Comparison of ENCODE assay signal across 1 cellular context in the genomic region with DNA sequence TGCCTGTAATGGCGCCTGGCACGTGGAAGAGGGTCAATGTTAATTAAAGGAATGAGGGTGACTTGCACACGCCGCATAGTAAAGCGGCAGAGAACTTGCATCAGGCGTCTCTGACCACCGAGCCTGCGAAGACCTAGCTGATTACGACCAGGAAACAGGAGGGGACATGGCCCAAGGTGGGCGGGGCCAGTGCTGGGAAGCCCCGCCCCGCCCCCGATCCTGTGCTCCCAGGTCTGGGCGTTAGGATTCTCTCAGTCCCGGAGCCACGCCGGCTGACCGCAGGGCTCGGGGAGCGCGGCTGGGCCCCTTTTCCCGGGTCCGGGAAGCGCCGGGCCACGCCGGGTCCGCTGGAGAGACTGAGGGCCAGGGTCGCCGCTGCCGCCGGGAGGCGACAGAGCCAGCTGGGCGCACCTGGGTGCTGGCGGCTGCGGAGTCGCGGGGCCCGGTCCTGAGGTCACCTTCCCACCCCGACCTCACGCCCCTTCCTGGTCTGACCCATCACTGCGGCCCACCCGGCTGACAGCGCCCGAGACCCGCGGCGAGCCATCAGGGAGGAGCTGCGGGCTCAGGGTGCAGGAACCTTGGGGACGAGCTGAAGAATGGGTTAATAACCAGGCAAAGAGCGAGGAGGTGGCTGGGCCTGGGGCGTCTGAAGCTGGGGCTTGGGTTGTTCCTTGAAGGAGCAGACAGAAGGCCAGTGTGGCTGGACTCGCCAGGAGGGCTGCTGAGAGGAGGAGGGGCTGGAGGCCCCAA.
TF ChIP-seq lines count a peak whose summit lies in the region.

No MANE protein-coding gene starts in this region.

TF ChIP-seq in WTC11, 78 proteins besides CTCF, POLR2A, EP300 and RAD21 (continued from another document and continues in another):
- TF ChIP-seq, protein P1, sequence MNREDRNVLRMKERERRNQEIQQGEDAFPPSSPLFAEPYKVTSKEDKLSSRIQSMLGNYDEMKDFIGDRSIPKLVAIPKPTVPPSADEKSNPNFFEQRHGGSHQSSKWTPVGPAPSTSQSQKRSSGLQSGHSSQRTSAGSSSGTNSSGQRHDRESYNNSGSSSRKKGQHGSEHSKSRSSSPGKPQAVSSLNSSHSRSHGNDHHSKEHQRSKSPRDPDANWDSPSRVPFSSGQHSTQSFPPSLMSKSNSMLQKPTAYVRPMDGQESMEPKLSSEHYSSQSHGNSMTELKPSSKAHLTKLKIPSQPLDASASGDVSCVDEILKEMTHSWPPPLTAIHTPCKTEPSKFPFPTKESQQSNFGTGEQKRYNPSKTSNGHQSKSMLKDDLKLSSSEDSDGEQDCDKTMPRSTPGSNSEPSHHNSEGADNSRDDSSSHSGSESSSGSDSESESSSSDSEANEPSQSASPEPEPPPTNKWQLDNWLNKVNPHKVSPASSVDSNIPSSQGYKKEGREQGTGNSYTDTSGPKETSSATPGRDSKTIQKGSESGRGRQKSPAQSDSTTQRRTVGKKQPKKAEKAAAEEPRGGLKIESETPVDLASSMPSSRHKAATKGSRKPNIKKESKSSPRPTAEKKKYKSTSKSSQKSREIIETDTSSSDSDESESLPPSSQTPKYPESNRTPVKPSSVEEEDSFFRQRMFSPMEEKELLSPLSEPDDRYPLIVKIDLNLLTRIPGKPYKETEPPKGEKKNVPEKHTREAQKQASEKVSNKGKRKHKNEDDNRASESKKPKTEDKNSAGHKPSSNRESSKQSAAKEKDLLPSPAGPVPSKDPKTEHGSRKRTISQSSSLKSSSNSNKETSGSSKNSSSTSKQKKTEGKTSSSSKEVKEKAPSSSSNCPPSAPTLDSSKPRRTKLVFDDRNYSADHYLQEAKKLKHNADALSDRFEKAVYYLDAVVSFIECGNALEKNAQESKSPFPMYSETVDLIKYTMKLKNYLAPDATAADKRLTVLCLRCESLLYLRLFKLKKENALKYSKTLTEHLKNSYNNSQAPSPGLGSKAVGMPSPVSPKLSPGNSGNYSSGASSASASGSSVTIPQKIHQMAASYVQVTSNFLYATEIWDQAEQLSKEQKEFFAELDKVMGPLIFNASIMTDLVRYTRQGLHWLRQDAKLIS (CRISPR knock-in tag; IDR thresholded peaks at IDR 0.05; ENCODE audit: borderline replicate concordance), result no peak
- TF ChIP-seq ELF4 (CRISPR knock-in tag; IDR thresholded peaks at IDR 0.05; ENCODE audit: low read depth) (no peak), GABPB1 (CRISPR knock-in tag; IDR thresholded peaks at IDR 0.05) (no peak), ZNF138 (CRISPR knock-in tag; conservative IDR thresholded peaks at IDR 0.05) (peak; percentile 25; the same call in 1 of the 2 replicates), NR3C1 (CRISPR knock-in tag; conservative IDR thresholded peaks at IDR 0.05; ENCODE audit: low read depth) (no peak), KAT7 (CRISPR knock-in tag; IDR thresholded peaks at IDR 0.05; ENCODE audit: borderline replicate concordance) (no peak), NFYB (CRISPR knock-in tag; conservative IDR thresholded peaks at IDR 0.05; ENCODE audit: low read depth) (no peak), OVOL2 (CRISPR knock-in tag; IDR thresholded peaks at IDR 0.05; ENCODE audit: borderline replicate concordance) (no peak), JUN (CRISPR knock-in tag; IDR thresholded peaks at IDR 0.05) (0 out of 2 replicates have a peak, but pooled peaks have one; percentile 31), EMX1 (CRISPR knock-in tag; IDR thresholded peaks at IDR 0.05) (no peak), SMAD4 (CRISPR knock-in tag; IDR thresholded peaks at IDR 0.05) (0 out of 2 replicates have a peak, but pooled peaks have one; percentile 76), MYBL2 (CRISPR knock-in tag; IDR thresholded peaks at IDR 0.05) (0 out of 2 replicates have a peak, but pooled peaks have one; percentile 58), IRF2 (CRISPR knock-in tag; IDR thresholded peaks at IDR 0.05; ENCODE audit: borderline replicate concordance, low read depth) (no peak), TEAD4 (CRISPR knock-in tag; IDR thresholded peaks at IDR 0.05) (no peak; the same call in 1 of the 2 replicates), NR1H2 (CRISPR knock-in tag; IDR thresholded peaks at IDR 0.05) (no peak), JAZF1 (CRISPR knock-in tag; IDR thresholded peaks at IDR 0.05) (no peak), GRHL2 (CRISPR knock-in tag; IDR thresholded peaks at IDR 0.05; ENCODE audit: insufficient replicate concordance, severe bottlenecking) (no peak), TCF7 (CRISPR knock-in tag; IDR thresholded peaks at IDR 0.05; ENCODE audit: low read depth) (0 out of 2 replicates have a peak, but pooled peaks have one; percentile 41), SOX15 (CRISPR knock-in tag; IDR thresholded peaks at IDR 0.05) (no peak), ZNF423 (CRISPR knock-in tag; IDR thresholded peaks at IDR 0.05) (no peak), ZBTB21 (CRISPR knock-in tag; IDR thresholded peaks at IDR 0.05; ENCODE audit: borderline replicate concordance) (0 out of 2 replicates have a peak, but pooled peaks have one; percentile 13), ZNF396 (CRISPR knock-in tag; IDR thresholded peaks at IDR 0.05; ENCODE audit: borderline replicate concordance) (no peak), NFATC4 (CRISPR knock-in tag; IDR thresholded peaks at IDR 0.05) (no peak)
- TF ChIP-seq, protein P2, sequence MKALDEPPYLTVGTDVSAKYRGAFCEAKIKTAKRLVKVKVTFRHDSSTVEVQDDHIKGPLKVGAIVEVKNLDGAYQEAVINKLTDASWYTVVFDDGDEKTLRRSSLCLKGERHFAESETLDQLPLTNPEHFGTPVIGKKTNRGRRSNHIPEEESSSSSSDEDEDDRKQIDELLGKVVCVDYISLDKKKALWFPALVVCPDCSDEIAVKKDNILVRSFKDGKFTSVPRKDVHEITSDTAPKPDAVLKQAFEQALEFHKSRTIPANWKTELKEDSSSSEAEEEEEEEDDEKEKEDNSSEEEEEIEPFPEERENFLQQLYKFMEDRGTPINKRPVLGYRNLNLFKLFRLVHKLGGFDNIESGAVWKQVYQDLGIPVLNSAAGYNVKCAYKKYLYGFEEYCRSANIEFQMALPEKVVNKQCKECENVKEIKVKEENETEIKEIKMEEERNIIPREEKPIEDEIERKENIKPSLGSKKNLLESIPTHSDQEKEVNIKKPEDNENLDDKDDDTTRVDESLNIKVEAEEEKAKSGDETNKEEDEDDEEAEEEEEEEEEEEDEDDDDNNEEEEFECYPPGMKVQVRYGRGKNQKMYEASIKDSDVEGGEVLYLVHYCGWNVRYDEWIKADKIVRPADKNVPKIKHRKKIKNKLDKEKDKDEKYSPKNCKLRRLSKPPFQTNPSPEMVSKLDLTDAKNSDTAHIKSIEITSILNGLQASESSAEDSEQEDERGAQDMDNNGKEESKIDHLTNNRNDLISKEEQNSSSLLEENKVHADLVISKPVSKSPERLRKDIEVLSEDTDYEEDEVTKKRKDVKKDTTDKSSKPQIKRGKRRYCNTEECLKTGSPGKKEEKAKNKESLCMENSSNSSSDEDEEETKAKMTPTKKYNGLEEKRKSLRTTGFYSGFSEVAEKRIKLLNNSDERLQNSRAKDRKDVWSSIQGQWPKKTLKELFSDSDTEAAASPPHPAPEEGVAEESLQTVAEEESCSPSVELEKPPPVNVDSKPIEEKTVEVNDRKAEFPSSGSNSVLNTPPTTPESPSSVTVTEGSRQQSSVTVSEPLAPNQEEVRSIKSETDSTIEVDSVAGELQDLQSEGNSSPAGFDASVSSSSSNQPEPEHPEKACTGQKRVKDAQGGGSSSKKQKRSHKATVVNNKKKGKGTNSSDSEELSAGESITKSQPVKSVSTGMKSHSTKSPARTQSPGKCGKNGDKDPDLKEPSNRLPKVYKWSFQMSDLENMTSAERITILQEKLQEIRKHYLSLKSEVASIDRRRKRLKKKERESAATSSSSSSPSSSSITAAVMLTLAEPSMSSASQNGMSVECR (CRISPR knock-in tag; IDR thresholded peaks at IDR 0.05; ENCODE audit: borderline replicate concordance), result peak; percentile 84; the same call in 1 of the 2 replicates
- TF ChIP-seq, protein P3, sequence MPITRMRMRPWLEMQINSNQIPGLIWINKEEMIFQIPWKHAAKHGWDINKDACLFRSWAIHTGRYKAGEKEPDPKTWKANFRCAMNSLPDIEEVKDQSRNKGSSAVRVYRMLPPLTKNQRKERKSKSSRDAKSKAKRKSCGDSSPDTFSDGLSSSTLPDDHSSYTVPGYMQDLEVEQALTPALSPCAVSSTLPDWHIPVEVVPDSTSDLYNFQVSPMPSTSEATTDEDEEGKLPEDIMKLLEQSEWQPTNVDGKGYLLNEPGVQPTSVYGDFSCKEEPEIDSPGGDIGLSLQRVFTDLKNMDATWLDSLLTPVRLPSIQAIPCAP (CRISPR knock-in tag; IDR thresholded peaks at IDR 0.05), result no peak
- TF ChIP-seq, protein P4, sequence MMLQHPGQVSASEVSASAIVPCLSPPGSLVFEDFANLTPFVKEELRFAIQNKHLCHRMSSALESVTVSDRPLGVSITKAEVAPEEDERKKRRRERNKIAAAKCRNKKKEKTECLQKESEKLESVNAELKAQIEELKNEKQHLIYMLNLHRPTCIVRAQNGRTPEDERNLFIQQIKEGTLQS (CRISPR knock-in tag; conservative IDR thresholded peaks at IDR 0.05), result no peak
- TF ChIP-seq, protein P5, sequence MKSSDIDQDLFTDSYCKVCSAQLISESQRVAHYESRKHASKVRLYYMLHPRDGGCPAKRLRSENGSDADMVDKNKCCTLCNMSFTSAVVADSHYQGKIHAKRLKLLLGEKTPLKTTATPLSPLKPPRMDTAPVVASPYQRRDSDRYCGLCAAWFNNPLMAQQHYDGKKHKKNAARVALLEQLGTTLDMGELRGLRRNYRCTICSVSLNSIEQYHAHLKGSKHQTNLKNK (CRISPR knock-in tag; IDR thresholded peaks at IDR 0.05), result no peak
- TF ChIP-seq, protein P6, sequence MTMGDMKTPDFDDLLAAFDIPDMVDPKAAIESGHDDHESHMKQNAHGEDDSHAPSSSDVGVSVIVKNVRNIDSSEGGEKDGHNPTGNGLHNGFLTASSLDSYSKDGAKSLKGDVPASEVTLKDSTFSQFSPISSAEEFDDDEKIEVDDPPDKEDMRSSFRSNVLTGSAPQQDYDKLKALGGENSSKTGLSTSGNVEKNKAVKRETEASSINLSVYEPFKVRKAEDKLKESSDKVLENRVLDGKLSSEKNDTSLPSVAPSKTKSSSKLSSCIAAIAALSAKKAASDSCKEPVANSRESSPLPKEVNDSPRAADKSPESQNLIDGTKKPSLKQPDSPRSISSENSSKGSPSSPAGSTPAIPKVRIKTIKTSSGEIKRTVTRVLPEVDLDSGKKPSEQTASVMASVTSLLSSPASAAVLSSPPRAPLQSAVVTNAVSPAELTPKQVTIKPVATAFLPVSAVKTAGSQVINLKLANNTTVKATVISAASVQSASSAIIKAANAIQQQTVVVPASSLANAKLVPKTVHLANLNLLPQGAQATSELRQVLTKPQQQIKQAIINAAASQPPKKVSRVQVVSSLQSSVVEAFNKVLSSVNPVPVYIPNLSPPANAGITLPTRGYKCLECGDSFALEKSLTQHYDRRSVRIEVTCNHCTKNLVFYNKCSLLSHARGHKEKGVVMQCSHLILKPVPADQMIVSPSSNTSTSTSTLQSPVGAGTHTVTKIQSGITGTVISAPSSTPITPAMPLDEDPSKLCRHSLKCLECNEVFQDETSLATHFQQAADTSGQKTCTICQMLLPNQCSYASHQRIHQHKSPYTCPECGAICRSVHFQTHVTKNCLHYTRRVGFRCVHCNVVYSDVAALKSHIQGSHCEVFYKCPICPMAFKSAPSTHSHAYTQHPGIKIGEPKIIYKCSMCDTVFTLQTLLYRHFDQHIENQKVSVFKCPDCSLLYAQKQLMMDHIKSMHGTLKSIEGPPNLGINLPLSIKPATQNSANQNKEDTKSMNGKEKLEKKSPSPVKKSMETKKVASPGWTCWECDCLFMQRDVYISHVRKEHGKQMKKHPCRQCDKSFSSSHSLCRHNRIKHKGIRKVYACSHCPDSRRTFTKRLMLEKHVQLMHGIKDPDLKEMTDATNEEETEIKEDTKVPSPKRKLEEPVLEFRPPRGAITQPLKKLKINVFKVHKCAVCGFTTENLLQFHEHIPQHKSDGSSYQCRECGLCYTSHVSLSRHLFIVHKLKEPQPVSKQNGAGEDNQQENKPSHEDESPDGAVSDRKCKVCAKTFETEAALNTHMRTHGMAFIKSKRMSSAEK (CRISPR knock-in tag; IDR thresholded peaks at IDR 0.05; ENCODE audit: borderline replicate concordance), result no peak
- TF ChIP-seq, protein P7, sequence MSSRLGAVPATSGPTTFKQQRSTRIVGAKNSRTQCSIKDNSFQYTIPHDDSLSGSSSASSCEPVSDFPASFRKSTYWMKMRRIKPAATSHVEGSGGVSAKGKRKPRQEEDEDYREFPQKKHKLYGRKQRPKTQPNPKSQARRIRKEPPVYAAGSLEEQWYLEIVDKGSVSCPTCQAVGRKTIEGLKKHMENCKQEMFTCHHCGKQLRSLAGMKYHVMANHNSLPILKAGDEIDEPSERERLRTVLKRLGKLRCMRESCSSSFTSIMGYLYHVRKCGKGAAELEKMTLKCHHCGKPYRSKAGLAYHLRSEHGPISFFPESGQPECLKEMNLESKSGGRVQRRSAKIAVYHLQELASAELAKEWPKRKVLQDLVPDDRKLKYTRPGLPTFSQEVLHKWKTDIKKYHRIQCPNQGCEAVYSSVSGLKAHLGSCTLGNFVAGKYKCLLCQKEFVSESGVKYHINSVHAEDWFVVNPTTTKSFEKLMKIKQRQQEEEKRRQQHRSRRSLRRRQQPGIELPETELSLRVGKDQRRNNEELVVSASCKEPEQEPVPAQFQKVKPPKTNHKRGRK (CRISPR knock-in tag; IDR thresholded peaks at IDR 0.05; ENCODE audit: borderline replicate concordance), result no peak
- TF ChIP-seq, protein P8, sequence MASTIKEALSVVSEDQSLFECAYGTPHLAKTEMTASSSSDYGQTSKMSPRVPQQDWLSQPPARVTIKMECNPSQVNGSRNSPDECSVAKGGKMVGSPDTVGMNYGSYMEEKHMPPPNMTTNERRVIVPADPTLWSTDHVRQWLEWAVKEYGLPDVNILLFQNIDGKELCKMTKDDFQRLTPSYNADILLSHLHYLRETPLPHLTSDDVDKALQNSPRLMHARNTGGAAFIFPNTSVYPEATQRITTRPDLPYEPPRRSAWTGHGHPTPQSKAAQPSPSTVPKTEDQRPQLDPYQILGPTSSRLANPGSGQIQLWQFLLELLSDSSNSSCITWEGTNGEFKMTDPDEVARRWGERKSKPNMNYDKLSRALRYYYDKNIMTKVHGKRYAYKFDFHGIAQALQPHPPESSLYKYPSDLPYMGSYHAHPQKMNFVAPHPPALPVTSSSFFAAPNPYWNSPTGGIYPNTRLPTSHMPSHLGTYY (CRISPR knock-in tag; IDR thresholded peaks at IDR 0.05), result no peak
- TF ChIP-seq, protein P9, sequence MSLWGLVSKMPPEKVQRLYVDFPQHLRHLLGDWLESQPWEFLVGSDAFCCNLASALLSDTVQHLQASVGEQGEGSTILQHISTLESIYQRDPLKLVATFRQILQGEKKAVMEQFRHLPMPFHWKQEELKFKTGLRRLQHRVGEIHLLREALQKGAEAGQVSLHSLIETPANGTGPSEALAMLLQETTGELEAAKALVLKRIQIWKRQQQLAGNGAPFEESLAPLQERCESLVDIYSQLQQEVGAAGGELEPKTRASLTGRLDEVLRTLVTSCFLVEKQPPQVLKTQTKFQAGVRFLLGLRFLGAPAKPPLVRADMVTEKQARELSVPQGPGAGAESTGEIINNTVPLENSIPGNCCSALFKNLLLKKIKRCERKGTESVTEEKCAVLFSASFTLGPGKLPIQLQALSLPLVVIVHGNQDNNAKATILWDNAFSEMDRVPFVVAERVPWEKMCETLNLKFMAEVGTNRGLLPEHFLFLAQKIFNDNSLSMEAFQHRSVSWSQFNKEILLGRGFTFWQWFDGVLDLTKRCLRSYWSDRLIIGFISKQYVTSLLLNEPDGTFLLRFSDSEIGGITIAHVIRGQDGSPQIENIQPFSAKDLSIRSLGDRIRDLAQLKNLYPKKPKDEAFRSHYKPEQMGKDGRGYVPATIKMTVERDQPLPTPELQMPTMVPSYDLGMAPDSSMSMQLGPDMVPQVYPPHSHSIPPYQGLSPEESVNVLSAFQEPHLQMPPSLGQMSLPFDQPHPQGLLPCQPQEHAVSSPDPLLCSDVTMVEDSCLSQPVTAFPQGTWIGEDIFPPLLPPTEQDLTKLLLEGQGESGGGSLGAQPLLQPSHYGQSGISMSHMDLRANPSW (CRISPR knock-in tag; conservative IDR thresholded peaks at IDR 0.05; ENCODE audit: low read depth), result no peak
